21 cellular contexts compared by ENCODE assay signal in the genomic region with DNA sequence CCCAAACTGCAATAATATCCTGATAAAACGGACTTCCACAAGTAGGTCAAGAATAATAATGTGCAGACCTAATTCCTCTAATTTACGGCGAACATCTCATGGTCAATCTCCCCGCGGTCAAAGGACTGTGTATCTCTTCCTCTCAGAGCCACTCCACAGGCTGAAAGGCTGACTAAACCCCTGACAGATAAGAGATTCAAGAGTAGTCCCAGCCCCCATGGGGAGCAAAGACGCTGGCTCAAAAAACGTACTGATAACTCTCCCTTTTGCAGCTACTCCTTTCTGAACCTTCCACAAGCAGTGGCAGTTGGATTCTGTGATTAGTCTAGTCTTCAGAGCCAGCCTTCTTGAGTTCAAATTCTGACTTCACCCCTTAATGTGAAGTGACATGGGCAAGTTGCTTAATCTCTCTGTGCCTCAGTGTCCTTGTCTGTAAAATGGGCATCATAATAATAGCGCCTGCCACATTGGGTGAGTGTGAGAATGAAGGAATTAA. TPM values are rescaled to one million over a fixed set of nuclear protein-coding genes. Genes with fewer than 3 reads are reported as not detected.
DNase-seq lines count a peak whose midpoint lies in the region; TF ChIP-seq lines count a peak whose summit lies in the region.
"Had no signal": no experiment of that assay in that cellular context is flagged by ENCODE, and none has a peak within 500 bp of the region (broad histone marks: within the 10 kb centered on the region; RNA-seq: fewer than 3 reads in every experiment).

No MANE protein-coding gene starts in this region.

- H3K27ac ChIP-seq in breast epithelium = no peak overlapping the region
- H3K27ac ChIP-seq in epithelial cell of prostate = peak overlapping the region; percentile 95
- no peak overlapping the region for H3K27ac ChIP-seq in tibial artery
- H3K27ac ChIP-seq: SK-N-MC had no signal

- DNase-seq in MCF 10A (ENCODE audit: unreplicated experiment) = no peak
- DNase-seq in breast epithelium (ENCODE audit: low spot score in 2 of 2) = no peak
- DNase-seq in epithelial cell of prostate (ENCODE audit: low read depth, low spot score) = no peak
- peak; percentile 60 for DNase-seq in islet precursor cell
- no peak for DNase-seq in NCI-H446 treated with DMSO at 0.1 percent for 48 hours (lab: John Stamatoyannopoulos, UW)
- DNase-seq in NCI-H1436 treated with DMSO at 0.1 percent for 48 hours (lab: John Stamatoyannopoulos, UW) = no peak
- no peak for DNase-seq in tibial artery
- no peak for DNase-seq in occipital lobe (lab: John Stamatoyannopoulos, UW)
- DNase-seq: 8988T; activated CD4-positive, alpha-beta T cell treated with anti-CD3 and anti-CD28 coated beads, Interleukin-2, amount 50 U/mL, for 1 hour; activated T-cell treated with anti-CD3 and anti-CD28 coated beads, Interleukin-2, amount 50 U/mL, for 1 hour; C1 segment of cervical spinal cord; effector CD4-positive, alpha-beta T cell; lower lobe of right lung; NCI-H2029 treated with DMSO at 0.1 percent for 48 hours; NCI-H524; transverse colon had no signal

- H3K27ac Mint-ChIP-seq in MCF 10A (ENCODE audit: low read depth, unreplicated experiment) = peak overlapping the region; percentile 71
- H3K27ac Mint-ChIP-seq: activated naive CD4-positive, alpha-beta T cell treated with anti-CD3 and anti-CD28 coated beads, Interleukin-2, amount 50 U/mL, for 24 hours; progenitor cell of endocrine pancreas had no signal

- peaks cover 15% of the 10 kb centered on the region for H3K4me1 Mint-ChIP-seq in MCF 10A (ENCODE audit: insufficient read depth, unreplicated experiment)
- H3K4me1 Mint-ChIP-seq: activated naive CD4-positive, alpha-beta T cell treated with anti-CD3 and anti-CD28 coated beads, Interleukin-2, amount 50 U/mL, for 24 hours had no signal

- H3K27me3 ChIP-seq in breast epithelium (no peaks in the 10 kb centered on the region), tibial artery (no peaks in the 10 kb centered on the region)
- H3K27me3 ChIP-seq: transverse colon had no signal

- H3K27me3 Mint-ChIP-seq in MCF 10A (ENCODE audit: insufficient read depth, unreplicated experiment) = no peaks in the 10 kb centered on the region
- H3K27me3 Mint-ChIP-seq: activated naive CD4-positive, alpha-beta T cell treated with anti-CD3 and anti-CD28 coated beads, Interleukin-2, amount 50 U/mL, for 24 hours had no signal

- H3K4me3 Mint-ChIP-seq in MCF 10A (ENCODE audit: unreplicated experiment) = no peak overlapping the region
- H3K4me3 Mint-ChIP-seq: activated naive CD4-positive, alpha-beta T cell treated with anti-CD3 and anti-CD28 coated beads, Interleukin-2, amount 50 U/mL, for 24 hours; natural killer cell treated with Interleukin-12 subunit alpha and Interleukin-12 subunit beta and Interleukin-15 and Interleukin-18, amount 100 ng/mL, for 72 hours had no signal

- H3K9me3 ChIP-seq in breast epithelium (no peaks in the 10 kb centered on the region), tibial artery (no peaks in the 10 kb centered on the region)
- H3K9me3 ChIP-seq: lower lobe of right lung, transverse colon had no signal

- H3K4me1 ChIP-seq in breast epithelium (no peaks in the 10 kb centered on the region), tibial artery (peaks cover 0 to 16% (median 0%) of the 10 kb centered on the region in 4 donors)
- H3K4me1 ChIP-seq: lower lobe of right lung, transverse colon had no signal

- intact Hi-C loops in MCF 10A (cut with micrococcal nuclease) = no loop called here
- intact Hi-C loops in breast epithelium (cut with DNase I; ENCODE audit: low total_unique reads) = no loop called here
- intact Hi-C loops in tibial artery (cut with DNase I; ENCODE audit: low total_unique reads) = no loop called here

- peaks cover 6% of the 10 kb centered on the region for H3K9me3 Mint-ChIP-seq in MCF 10A (ENCODE audit: unreplicated experiment)

- H3K36me3 ChIP-seq in breast epithelium (no peaks in the 10 kb centered on the region), tibial artery (no peaks in the 10 kb centered on the region)
- H3K36me3 ChIP-seq: lower lobe of right lung, transverse colon had no signal

- POLR2A ChIA-PET in MCF 10A (lab: Yijun Ruan, JAX) = no interaction called here

- CTCF ChIA-PET in MCF 10A (lab: Yijun Ruan, JAX) = interaction anchor here (0.6 to 0.8 kb wide), 6 partner anchors 11 to 1619 kb away, joined by 3 to 4 read pairs (median 3); no protein-coding TSS in a partner anchor

- no peak for TF ChIP-seq POLR2A in breast epithelium (IDR thresholded peaks at IDR 0.05)

- no peaks in the 10 kb centered on the region for H3K36me3 Mint-ChIP-seq in MCF 10A (ENCODE audit: insufficient read depth, unreplicated experiment)

- TF ChIP-seq CTCF in MCF 10A (IDR thresholded peaks at IDR 0.05; ENCODE audit: unreplicated experiment) (no peak), breast epithelium (IDR thresholded peaks at IDR 0.05) (no peak), tibial artery (IDR thresholded peaks at IDR 0.05) (no peak)

- BruUV-seq in MCF 10A (replicated peaks; lab: Mats Ljungman, UMichigan) = no TSS peak

- no peak overlapping the region for H3K4me3 ChIP-seq in breast epithelium
- H3K4me3 ChIP-seq in tibial artery = no peak overlapping the region
- H3K4me3 ChIP-seq: SK-N-MC, transverse colon had no signal

RNA-seq across cellular contexts. Expression of a gene that starts 19.7 kb away (rescaled TPM):
- total RNA-seq in MCF 10A (2022) (3.5 and 6.7 TPM in 2 replicates), breast epithelium (1 to 10 TPM; 7.0 to 7.7 (median 7.2) TPM), occipital lobe (under 0.01 TPM)

RNA-seq across cellular contexts. Expression of a gene that starts 24.6 kb away (rescaled TPM):
- total RNA-seq in MCF 10A (2022) = 10.0 and 25.6 TPM in 2 replicates
- total RNA-seq in breast epithelium = 10 to 100 TPM in 2 of 3 donors, 1 to 10 TPM in 1; 6.3 to 27.8 (median 12.1) TPM
- total RNA-seq in occipital lobe = not detected
- total RNA-seq: progenitor cell of endocrine pancreas had no signal
